In genomic region chr7:94761451-94761850, GRCh38 we compare ENCODE assay signal across 19 cellular contexts.
DNase-seq lines count a peak whose midpoint lies in the region; ATAC-seq and TF ChIP-seq lines count a peak whose summit lies in the region.
"Had no signal": no experiment of that assay in that cellular context is flagged by ENCODE, and none has a peak within 500 bp of the region (broad histone marks: within the 10 kb centered on the region; RNA-seq: fewer than 3 reads in every experiment).

No MANE protein-coding gene starts in this region.

- no peak for TF ChIP-seq CTCF in CD4-positive, alpha-beta T cell (IDR thresholded peaks at IDR 0.05)

- no peak overlapping the region for H2AK5ac ChIP-seq in mesenchymal stem cell (ENCODE audit: low read length, severe bottlenecking)

- no peaks in the 10 kb centered on the region for H3K9me3 Mint-ChIP-seq in activated CD4-positive, alpha-beta T cell treated with anti-CD3 and anti-CD28 coated beads, Interleukin-2, amount 10 ng/mL, durations not matched to agents 24 days and 14 days
- no peaks in the 10 kb centered on the region for H3K9me3 Mint-ChIP-seq in activated CD4-positive, alpha-beta memory T cell treated with anti-CD3 and anti-CD28 coated beads for 36 hours
- peaks cover 4% of the 10 kb centered on the region for H3K9me3 Mint-ChIP-seq in CD4-positive, alpha-beta T cell

- no peak overlapping the region for H2BK120ac ChIP-seq in mesenchymal stem cell (ENCODE audit: low read depth, low read length)

- no peak overlapping the region for H2AFZ ChIP-seq in mesenchymal stem cell (ENCODE audit: low read depth, low read length)

- POLR2A ChIA-PET in activated CD4-positive, alpha-beta memory T cell treated with anti-CD3 and anti-CD28 coated beads for 36 hours (lab: Charles Lee), result no interaction called here
- POLR2A ChIA-PET in CD4-positive, alpha-beta T cell (lab: Charles Lee), result no interaction called here

- no peaks in the 10 kb centered on the region for H3K4me1 ChIP-seq in mesenchymal stem cell (ENCODE audit: control insufficient read depth, insufficient read depth, low read depth, low read length)

- H3K36me3 Mint-ChIP-seq in activated CD4-positive, alpha-beta T cell treated with anti-CD3 and anti-CD28 coated beads, Interleukin-2, amount 10 ng/mL, durations not matched to agents 24 days and 14 days (ENCODE audit: low read depth), result no peaks in the 10 kb centered on the region
- no peaks in the 10 kb centered on the region for H3K36me3 Mint-ChIP-seq in activated CD4-positive, alpha-beta memory T cell treated with anti-CD3 and anti-CD28 coated beads for 36 hours
- no peaks in the 10 kb centered on the region for H3K36me3 Mint-ChIP-seq in CD4-positive, alpha-beta T cell (ENCODE audit: low read depth)
- H3K36me3 Mint-ChIP-seq: T-cell had no signal

- no peak overlapping the region for H3K27ac ChIP-seq in mesenchymal stem cell (ENCODE audit: low read length, poor library complexity, severe bottlenecking)
- no peak overlapping the region for H3K27ac ChIP-seq in CD4-positive, alpha-beta T cell (ENCODE audit: low read depth, low read length)

- no peak overlapping the region for H3K27ac Mint-ChIP-seq in activated CD4-positive, alpha-beta T cell treated with anti-CD3 and anti-CD28 coated beads, Interleukin-2, amount 10 ng/mL, durations not matched to agents 24 days and 14 days
- no peak overlapping the region for H3K27ac Mint-ChIP-seq in activated CD4-positive, alpha-beta memory T cell treated with anti-CD3 and anti-CD28 coated beads for 36 hours
- H3K27ac Mint-ChIP-seq in CD4-positive, alpha-beta T cell, result no peak overlapping the region
- H3K27ac Mint-ChIP-seq: T-cell had no signal

- H3K79me1 ChIP-seq in mesenchymal stem cell (replicated peaks; ENCODE audit: low read length, poor library complexity, severe bottlenecking), result no peaks in the 10 kb centered on the region

- H2BK15ac ChIP-seq in mesenchymal stem cell (ENCODE audit: low read depth, poor library complexity, severe bottlenecking), result no peak overlapping the region

- H3K27me3 Mint-ChIP-seq in activated CD4-positive, alpha-beta T cell treated with anti-CD3 and anti-CD28 coated beads, Interleukin-2, amount 10 ng/mL, durations not matched to agents 24 days and 14 days, result no peaks in the 10 kb centered on the region
- H3K27me3 Mint-ChIP-seq in activated CD4-positive, alpha-beta memory T cell treated with anti-CD3 and anti-CD28 coated beads for 36 hours, result peaks cover 2% of the 10 kb centered on the region
- no peaks in the 10 kb centered on the region for H3K27me3 Mint-ChIP-seq in CD4-positive, alpha-beta T cell

- no peak overlapping the region for H4K91ac ChIP-seq in mesenchymal stem cell (ENCODE audit: low read length)

- no peak overlapping the region for H3K23ac ChIP-seq in mesenchymal stem cell (ENCODE audit: low read length in 2 of 2)

- H3K4me2 ChIP-seq in mesenchymal stem cell (ENCODE audit: low read length, poor library complexity, severe bottlenecking), result no peak overlapping the region
- H3K4me2 ChIP-seq: SK-N-SH had no signal

- no peaks in the 10 kb centered on the region for H3K36me3 ChIP-seq in mesenchymal stem cell (ENCODE audit: control insufficient read depth in 1 of 2, insufficient read depth in 2 of 2, low read depth in 1 of 2, low read length in 2 of 2)

- H3K4me3 Mint-ChIP-seq in activated CD4-positive, alpha-beta T cell treated with anti-CD3 and anti-CD28 coated beads, Interleukin-2, amount 10 ng/mL, durations not matched to agents 24 days and 14 days, result no peak overlapping the region
- no peak overlapping the region for H3K4me3 Mint-ChIP-seq in activated CD4-positive, alpha-beta memory T cell treated with anti-CD3 and anti-CD28 coated beads for 36 hours
- no peak overlapping the region for H3K4me3 Mint-ChIP-seq in CD4-positive, alpha-beta T cell
- H3K4me3 Mint-ChIP-seq: T-cell had no signal

- H3K27me3 ChIP-seq in mesenchymal stem cell (ENCODE audit: control insufficient read depth in 1 of 2, insufficient read depth in 1 of 2, low read length in 2 of 2), result no peaks in the 10 kb centered on the region
- no peaks in the 10 kb centered on the region for H3K27me3 ChIP-seq in CD4-positive, alpha-beta T cell (ENCODE audit: control insufficient read depth, insufficient read depth, low read length)

- H3K4me3 ChIP-seq in mesenchymal stem cell (ENCODE audit: insufficient read depth in 1 of 2, low read depth in 1 of 2, low read length in 2 of 2), result no peak overlapping the region
- H3K4me3 ChIP-seq: K562 had no signal

- intact Hi-C loops in activated CD4-positive, alpha-beta T cell treated with anti-CD3 and anti-CD28 coated beads, Interleukin-2, amount 10 ng/mL, durations not matched to agents 24 days and 14 days (cut with micrococcal nuclease), result no loop called here
- intact Hi-C loops in activated CD4-positive, alpha-beta memory T cell treated with anti-CD3 and anti-CD28 coated beads for 36 hours (cut with micrococcal nuclease), result no loop called here
- intact Hi-C loops in CD4-positive, alpha-beta T cell (cut with DNase I, micrococcal nuclease), result no loop called here

- no peak overlapping the region for H3K14ac ChIP-seq in mesenchymal stem cell (ENCODE audit: low read length in 2 of 2)

- peak; percentile 21 for DNase-seq in activated CD4-positive, alpha-beta T cell treated with anti-CD3 and anti-CD28 coated beads, Interleukin-2, amount 10 ng/mL, durations not matched to agents 24 days and 14 days
- DNase-seq in activated CD4-positive, alpha-beta T cell treated with anti-CD3 and anti-CD28 coated beads, Interleukin-2, amount 50 U/mL, for 48 hours, result no peak
- DNase-seq in NCI-H69 (lab: John Stamatoyannopoulos, UW) (peak; percentile 25), mesenchymal stem cell (no peak), H4 (ENCODE audit: low spot score) (no peak)
- DNase-seq in activated CD4-positive, alpha-beta memory T cell treated with anti-CD3 and anti-CD28 coated beads for 36 hours, result no peak
- no peak for DNase-seq in CD4-positive, alpha-beta T cell
- DNase-seq: C1 segment of cervical spinal cord, H7, NCI-H1105, NCI-H1694, NCI-H2107, NCI-H226, NCI-H524 treated with DMSO at 0.1 percent for 48 hours, OCI-M1, SHP77, SK-N-SH, T-cell had no signal

- H2BK12ac ChIP-seq in mesenchymal stem cell (ENCODE audit: low read length in 2 of 2), result peak overlapping the region in 1 of 2 experiments; percentile 6

- H2BK5ac ChIP-seq in mesenchymal stem cell (ENCODE audit: low read depth, low read length, poor library complexity, severe bottlenecking), result no peak overlapping the region

- no peaks in the 10 kb centered on the region for H3K4me1 Mint-ChIP-seq in activated CD4-positive, alpha-beta T cell treated with anti-CD3 and anti-CD28 coated beads, Interleukin-2, amount 10 ng/mL, durations not matched to agents 24 days and 14 days
- no peaks in the 10 kb centered on the region for H3K4me1 Mint-ChIP-seq in activated CD4-positive, alpha-beta memory T cell treated with anti-CD3 and anti-CD28 coated beads for 36 hours (ENCODE audit: low read depth)
- no peaks in the 10 kb centered on the region for H3K4me1 Mint-ChIP-seq in CD4-positive, alpha-beta T cell (ENCODE audit: low read depth)
- H3K4me1 Mint-ChIP-seq: T-cell had no signal

- H3K9me3 ChIP-seq in mesenchymal stem cell (ENCODE audit: control insufficient read depth, low read length), result peaks cover 4% of the 10 kb centered on the region
- H3K9me3 ChIP-seq in CD4-positive, alpha-beta T cell (ENCODE audit: control insufficient read depth, low read length), result no peaks in the 10 kb centered on the region
- H3K9me3 ChIP-seq: SK-N-SH had no signal

- ATAC-seq in CD4-positive, alpha-beta T cell (ENCODE audit: poor library complexity), result no peak
- ATAC-seq: K562, T-cell had no signal

- H4K8ac ChIP-seq in mesenchymal stem cell (ENCODE audit: low read length), result peak overlapping the region; percentile 75

- CTCF ChIA-PET in activated CD4-positive, alpha-beta memory T cell treated with anti-CD3 and anti-CD28 coated beads for 36 hours (lab: Charles Lee), result interaction anchor here (0.7 kb wide), 1 partner anchor 420 kb away, joined by 5 read pairs; no protein-coding TSS in a partner anchor
- CTCF ChIA-PET in CD4-positive, alpha-beta T cell (lab: Charles Lee), result interaction anchor here (1.7 kb wide), 1 partner anchor 9 kb away, joined by 3 read pairs; no protein-coding TSS in a partner anchor

- no peak overlapping the region for H3K9ac ChIP-seq in mesenchymal stem cell (ENCODE audit: low read length)
- H3K9ac ChIP-seq: SK-N-SH had no signal

- H3K18ac ChIP-seq in mesenchymal stem cell (ENCODE audit: low read depth in 1 of 2, low read length in 2 of 2), result no peak overlapping the region

- H3K4ac ChIP-seq in mesenchymal stem cell (ENCODE audit: low read depth in 1 of 2, low read length in 2 of 2), result no peak overlapping the region

Comparison
In these comparisons a context has a peak if more than half of its experiments do, and no peak if none do; other contexts are left out.
1. DNase-seq: peak in activated CD4-positive, alpha-beta T cell treated with anti-CD3 and anti-CD28 coated beads, Interleukin-2, amount 10 ng/mL, durations not matched to agents 24 days and 14 days (single experiment) and NCI-H69 (single experiment); none in activated CD4-positive, alpha-beta T cell treated with anti-CD3 and anti-CD28 coated beads, Interleukin-2, amount 50 U/mL, for 48 hours (0 of 2), mesenchymal stem cell (single experiment), H4 (single experiment), activated CD4-positive, alpha-beta memory T cell treated with anti-CD3 and anti-CD28 coated beads for 36 hours (single experiment) and CD4-positive, alpha-beta T cell (0 of 10).